In the genomic region with DNA sequence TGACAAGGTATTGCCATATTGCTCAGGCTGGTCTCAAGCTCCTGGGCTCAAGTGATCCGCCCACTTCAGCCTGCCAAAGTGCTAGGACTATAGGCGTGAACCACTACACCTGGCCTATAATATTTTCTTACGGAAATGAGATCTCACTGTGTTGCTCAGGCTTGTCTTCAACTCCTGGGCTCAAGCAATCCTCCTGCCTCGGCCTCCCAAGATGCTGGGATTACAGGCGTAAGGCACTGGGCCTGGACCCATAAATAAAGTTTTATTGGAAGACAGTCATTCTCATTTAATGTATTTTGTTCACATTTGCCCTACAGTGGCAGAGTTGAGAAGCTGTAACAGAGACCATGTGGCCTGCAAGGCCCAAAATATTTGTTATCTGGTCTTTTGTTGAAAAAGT, we compare ENCODE assay signal across 1 cellular context.
A peak's percentile ranks its signal among the peaks of the same experiment; 100 is the strongest.
TF ChIP-seq lines count a peak whose summit lies in the region.

No MANE protein-coding gene starts in this region.

TF ChIP-seq in HepG2, 621 proteins besides CTCF, POLR2A, EP300 and RAD21:
- TF ChIP-seq ZBTB40 (IDR thresholded peaks at IDR 0.05), result no peak
- peak; percentile 69; the same call in 1 of the 2 replicates for TF ChIP-seq ZBTB40 (CRISPR knock-in tag; IDR thresholded peaks at IDR 0.05)
- TF ChIP-seq, protein P1, sequence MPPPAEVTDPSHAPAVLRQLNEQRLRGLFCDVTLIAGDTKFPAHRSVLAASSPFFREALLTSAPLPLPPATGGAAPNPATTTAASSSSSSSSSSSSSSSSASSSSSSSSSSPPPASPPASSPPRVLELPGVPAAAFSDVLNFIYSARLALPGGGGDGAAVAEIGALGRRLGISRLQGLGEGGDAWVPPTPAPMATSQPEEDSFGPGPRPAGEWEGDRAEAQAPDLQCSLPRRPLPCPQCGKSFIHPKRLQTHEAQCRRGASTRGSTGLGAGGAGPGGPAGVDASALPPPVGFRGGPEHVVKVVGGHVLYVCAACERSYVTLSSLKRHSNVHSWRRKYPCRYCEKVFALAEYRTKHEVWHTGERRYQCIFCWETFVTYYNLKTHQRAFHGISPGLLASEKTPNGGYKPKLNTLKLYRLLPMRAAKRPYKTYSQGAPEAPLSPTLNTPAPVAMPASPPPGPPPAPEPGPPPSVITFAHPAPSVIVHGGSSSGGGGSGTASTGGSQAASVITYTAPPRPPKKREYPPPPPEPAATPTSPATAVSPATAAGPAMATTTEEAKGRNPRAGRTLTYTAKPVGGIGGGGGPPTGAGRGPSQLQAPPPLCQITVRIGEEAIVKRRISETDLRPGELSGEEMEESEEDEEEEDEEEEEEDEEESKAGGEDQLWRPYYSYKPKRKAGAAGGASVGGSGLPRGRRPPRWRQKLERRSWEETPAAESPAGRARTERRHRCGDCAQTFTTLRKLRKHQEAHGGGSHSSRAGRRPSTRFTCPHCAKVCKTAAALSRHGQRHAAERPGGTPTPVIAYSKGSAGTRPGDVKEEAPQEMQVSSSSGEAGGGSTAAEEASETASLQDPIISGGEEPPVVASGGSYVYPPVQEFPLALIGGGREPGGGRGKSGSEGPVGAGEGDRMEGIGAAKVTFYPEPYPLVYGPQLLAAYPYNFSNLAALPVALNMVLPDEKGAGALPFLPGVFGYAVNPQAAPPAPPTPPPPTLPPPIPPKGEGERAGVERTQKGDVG (CRISPR knock-in tag; IDR thresholded peaks at IDR 0.05; ENCODE audit: borderline replicate concordance), result no peak
